Comparison of ENCODE assay signal across 1 cellular context in genomic region chr15:95987886-95988573, GRCh38.
TF ChIP-seq lines count a peak whose summit lies in the region.

No MANE protein-coding gene starts in this region.

TF ChIP-seq in H1, 55 proteins besides CTCF, POLR2A, EP300 and RAD21:
- no peak for TF ChIP-seq ATF2 (IDR thresholded peaks at IDR 0.05; ENCODE audit: low read length)
- TF ChIP-seq MAX (IDR thresholded peaks at IDR 0.05) = no peak
- no peak for TF ChIP-seq CBX5 (IDR thresholded peaks at IDR 0.05; ENCODE audit: low read depth, low read length)
- no peak for TF ChIP-seq SIN3A (conservative IDR thresholded peaks at IDR 0.05 in 1 of 2, IDR thresholded peaks at IDR 0.05 in 1 of 2; ENCODE audit: low read depth in 1 of 2, low read length in 2 of 2)
- no peak for TF ChIP-seq FOSL1 (IDR thresholded peaks at IDR 0.05; ENCODE audit: insufficient read depth, low read depth, low read length)
- no peak for TF ChIP-seq SP2 (IDR thresholded peaks at IDR 0.05; ENCODE audit: low read length)
- TF ChIP-seq CHD1 (IDR thresholded peaks at IDR 0.05; ENCODE audit: low read depth, low read length) = no peak
- no peak for TF ChIP-seq POU5F1 (IDR thresholded peaks at IDR 0.05; ENCODE audit: low read depth, low read length)
